ENCODE assay signal across 14 cellular contexts in the genomic region with DNA sequence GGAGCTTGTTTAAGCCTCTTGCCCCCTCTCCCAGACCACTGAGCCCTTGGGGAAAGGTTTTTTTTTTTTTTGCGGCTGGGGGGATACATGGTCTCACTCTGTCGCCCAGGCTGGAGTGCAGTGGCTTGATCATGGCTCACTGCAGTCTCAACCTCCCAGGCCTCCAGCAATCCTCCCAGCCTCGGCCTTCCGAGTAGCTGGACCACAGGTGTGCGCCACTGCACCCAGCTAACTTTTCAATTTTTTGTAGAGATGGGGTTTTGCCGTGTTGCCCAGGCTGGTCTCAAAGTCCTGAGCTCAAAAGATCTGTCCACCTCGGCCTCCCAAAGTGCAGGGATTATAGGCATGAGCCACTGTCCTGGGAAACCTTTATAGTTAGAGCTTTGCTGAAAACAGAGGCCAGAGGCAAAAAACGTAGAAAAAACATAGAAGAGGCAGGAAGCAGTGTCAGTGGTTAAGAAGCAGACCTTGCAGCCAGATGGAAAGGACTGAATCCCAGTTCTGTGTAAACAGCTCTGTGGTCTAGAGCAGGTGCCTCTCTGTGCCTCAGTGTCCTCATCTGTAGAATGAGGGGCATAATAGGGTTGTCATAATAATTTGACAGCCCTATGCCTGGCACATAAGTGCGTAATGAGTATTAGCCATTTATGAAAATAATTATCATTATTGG. TPM values are rescaled to one million over a fixed set of nuclear protein-coding genes. Genes with fewer than 3 reads are reported as not detected.
DNase-seq lines count a peak whose midpoint lies in the region; ATAC-seq and TF ChIP-seq lines count a peak whose summit lies in the region.
"Had no signal": no experiment of that assay in that cellular context is flagged by ENCODE, and none has a peak within 500 bp of the region (broad histone marks: within the 10 kb centered on the region; RNA-seq: fewer than 3 reads in every experiment).

No MANE protein-coding gene starts in this region.

- H3K27ac ChIP-seq in BLaER1 treated with 17β-estradiol and CSF1 and Interleukin-3, amounts not matched to agents 10 nM and 100 nM = peak overlapping the region; percentile 58 to 84 (median 79)
- H3K27ac ChIP-seq in DND-41 (ENCODE audit: low read length) = peak overlapping the region; percentile 67
- H3K27ac ChIP-seq: C4-2B, SJSA1 had no signal

- no peaks in the 10 kb centered on the region for H3K9me3 Mint-ChIP-seq in activated CD8-positive, alpha-beta T cell treated with anti-CD3 and anti-CD28 coated beads, Interleukin-2, amount 10 ng/mL, durations not matched to agents 7 days and 5 days (ENCODE audit: insufficient read depth)
- H3K9me3 Mint-ChIP-seq in memory B cell = no peaks in the 10 kb centered on the region

- POLR2A ChIA-PET in activated CD8-positive, alpha-beta T cell treated with anti-CD3 and anti-CD28 coated beads, Interleukin-2, amount 10 ng/mL, durations not matched to agents 7 days and 5 days (lab: Charles Lee) = interaction anchor here (0.7 to 3.6 kb wide), 9 partner anchors 8 to 132 kb away, joined by 3 to 34 read pairs (median 4); no protein-coding TSS in a partner anchor

- peaks cover 75 to 90% (median 81%) of the 10 kb centered on the region in 10 experiments for H3K4me1 ChIP-seq in BLaER1 treated with 17β-estradiol and CSF1 and Interleukin-3, amounts not matched to agents 10 nM and 100 nM
- peaks cover 77% of the 10 kb centered on the region for H3K4me1 ChIP-seq in DND-41 (ENCODE audit: insufficient read depth, low read length)

- no peaks in the 10 kb centered on the region; a peak in 1 of 22 replicates for H3K36me3 ChIP-seq in BLaER1 treated with 17β-estradiol and CSF1 and Interleukin-3, amounts not matched to agents 10 nM and 100 nM
- H3K36me3 ChIP-seq in DND-41 (ENCODE audit: insufficient read depth, low read length) = no peaks in the 10 kb centered on the region
- H3K36me3 ChIP-seq: heart right ventricle, SJSA1 had no signal

- H3K4me3 Mint-ChIP-seq in activated CD8-positive, alpha-beta T cell treated with anti-CD3 and anti-CD28 coated beads, Interleukin-2, amount 10 ng/mL, durations not matched to agents 7 days and 5 days = peak overlapping the region; percentile 59
- H3K4me3 Mint-ChIP-seq in memory B cell = peak overlapping the region; percentile 50

- CTCF ChIA-PET in activated CD8-positive, alpha-beta T cell treated with anti-CD3 and anti-CD28 coated beads, Interleukin-2, amount 10 ng/mL, durations not matched to agents 7 days and 5 days (lab: Charles Lee) = interaction anchor here (0.9 to 8.7 kb wide), 14 partner anchors 8 to 185 kb away, joined by 3 to 83 read pairs (median 10); no protein-coding TSS in a partner anchor

- no peaks in the 10 kb centered on the region for H3K9me3 ChIP-seq in BLaER1 treated with 17β-estradiol and CSF1 and Interleukin-3, amounts not matched to agents 10 nM and 100 nM (replicated peaks in 1 of 11)
- H3K9me3 ChIP-seq in DND-41 (ENCODE audit: insufficient read depth, low read length, severe bottlenecking) = no peaks in the 10 kb centered on the region
- H3K9me3 ChIP-seq: heart right ventricle, SJSA1 had no signal

- peak; percentile 52 for DNase-seq in DND-41
- peak; percentile 23 for DNase-seq in activated CD8-positive, alpha-beta T cell treated with anti-CD3 and anti-CD28 coated beads, Interleukin-2, amount 10 ng/mL, durations not matched to agents 7 days and 5 days
- DNase-seq in memory B cell (ENCODE audit: low spot score in 2 of 2) = no peak
- no peak for DNase-seq in foreskin fibroblast
- DNase-seq in GDM1 (lab: John Stamatoyannopoulos, UW) = no peak
- no peak for DNase-seq in NCI-H2029 (lab: John Stamatoyannopoulos, UW)
- no peak for DNase-seq in DMS153 (lab: John Stamatoyannopoulos, UW)
- DNase-seq: heart right ventricle; left colon; right cardiac atrium; stimulated activated CD4-positive, alpha-beta T cell treated with anti-CD3 and anti-CD28 coated beads, Interleukin-4, amount 100 ng/mL, for 4 hours had no signal

- no peaks in the 10 kb centered on the region for H3K27me3 ChIP-seq in BLaER1 treated with 17β-estradiol and CSF1 and Interleukin-3, amounts not matched to agents 10 nM and 100 nM
- no peaks in the 10 kb centered on the region for H3K27me3 ChIP-seq in DND-41 (ENCODE audit: insufficient read depth, low read length, poor library complexity)
- H3K27me3 ChIP-seq: heart right ventricle, SJSA1 had no signal

- no peaks in the 10 kb centered on the region for H3K27me3 Mint-ChIP-seq in activated CD8-positive, alpha-beta T cell treated with anti-CD3 and anti-CD28 coated beads, Interleukin-2, amount 10 ng/mL, durations not matched to agents 7 days and 5 days (ENCODE audit: low read depth)
- H3K27me3 Mint-ChIP-seq in memory B cell = no peaks in the 10 kb centered on the region

- peak overlapping the region; percentile 79 to 97 (median 93) for H3K4me2 ChIP-seq in BLaER1 treated with 17β-estradiol and CSF1 and Interleukin-3, amounts not matched to agents 10 nM and 100 nM
- no peak overlapping the region for H3K4me2 ChIP-seq in DND-41 (ENCODE audit: insufficient read depth, low read length)

- peak overlapping the region; percentile 32 to 59 (median 54); a peak in 19 of 22 replicates for H3K9ac ChIP-seq in BLaER1 treated with 17β-estradiol and CSF1 and Interleukin-3, amounts not matched to agents 10 nM and 100 nM
- peak overlapping the region; percentile 29 for H3K9ac ChIP-seq in DND-41 (ENCODE audit: low read depth, low read length)

- H3K27ac Mint-ChIP-seq in activated CD8-positive, alpha-beta T cell treated with anti-CD3 and anti-CD28 coated beads, Interleukin-2, amount 10 ng/mL, durations not matched to agents 7 days and 5 days = peak overlapping the region; percentile 95
- H3K27ac Mint-ChIP-seq in memory B cell = peak overlapping the region; percentile 83

- H3K79me2 ChIP-seq in DND-41 (ENCODE audit: insufficient read depth, low read length) = peaks cover 86% of the 10 kb centered on the region

- H3K4me3 ChIP-seq in BLaER1 treated with 17β-estradiol and CSF1 and Interleukin-3, amounts not matched to agents 10 nM and 100 nM = peak overlapping the region in 6 of 10 experiments; percentile 5 to 34 (median 12); a peak in 6 of 20 replicates
- H3K4me3 ChIP-seq in DND-41 (ENCODE audit: low read depth in 1 of 2, low read length in 2 of 2) (no peak overlapping the region), foreskin fibroblast (ENCODE audit: low read depth in 1 of 2, low read length in 2 of 2) (no peak overlapping the region)
- H3K4me3 ChIP-seq: heart right ventricle, SJSA1 had no signal

- peaks cover 10 to 63% (median 41%) of the 10 kb centered on the region in 11 experiments; a peak in 18 of 22 replicates for H4K20me1 ChIP-seq in BLaER1 treated with 17β-estradiol and CSF1 and Interleukin-3, amounts not matched to agents 10 nM and 100 nM
- no peaks in the 10 kb centered on the region for H4K20me1 ChIP-seq in DND-41 (ENCODE audit: insufficient read depth, low read length)

- TF ChIP-seq CTCF in DND-41 (IDR thresholded peaks at IDR 0.05; ENCODE audit: borderline replicate concordance, extremely low read depth, low read length, poor library complexity, severe bottlenecking) = no peak
- TF ChIP-seq CTCF in foreskin fibroblast (IDR thresholded peaks at IDR 0.05; ENCODE audit: low read depth, low read length) = no peak

- H2AFZ ChIP-seq in DND-41 (ENCODE audit: low read depth, low read length) = no peak overlapping the region

- peak; percentile 77 for ATAC-seq in DND-41 (ENCODE audit: insufficient read depth, low read depth)
- no peak for ATAC-seq in activated CD8-positive, alpha-beta T cell treated with anti-CD3 and anti-CD28 coated beads, Interleukin-2, amount 10 ng/mL, durations not matched to agents 7 days and 5 days
- ATAC-seq in memory B cell (ENCODE audit: low read depth) = no peak
- ATAC-seq: heart right ventricle, left colon, right cardiac atrium had no signal

- peaks cover 95% of the 10 kb centered on the region for H3K4me1 Mint-ChIP-seq in activated CD8-positive, alpha-beta T cell treated with anti-CD3 and anti-CD28 coated beads, Interleukin-2, amount 10 ng/mL, durations not matched to agents 7 days and 5 days (ENCODE audit: low read depth)
- H3K4me1 Mint-ChIP-seq in memory B cell = peaks cover 57% of the 10 kb centered on the region

- H3K36me3 Mint-ChIP-seq in activated CD8-positive, alpha-beta T cell treated with anti-CD3 and anti-CD28 coated beads, Interleukin-2, amount 10 ng/mL, durations not matched to agents 7 days and 5 days (ENCODE audit: low read depth) = peaks cover 16% of the 10 kb centered on the region
- peaks cover 2% of the 10 kb centered on the region for H3K36me3 Mint-ChIP-seq in memory B cell

RNA-seq across cellular contexts. Expression of a gene that starts 33.1 kb away (rescaled TPM):
- 10 to 100 TPM; 38.3 to 42.3 TPM for total RNA-seq in activated CD8-positive, alpha-beta T cell treated with anti-CD3 and anti-CD28 coated beads, Interleukin-2, amount 10 ng/mL, durations not matched to agents 7 days and 5 days

Comparison
In these comparisons a context has a peak if more than half of its experiments do, and no peak if none do; other contexts are left out.
1. H3K4me3 ChIP-seq: peak in BLaER1 treated with 17β-estradiol and CSF1 and Interleukin-3, amounts not matched to agents 10 nM and 100 nM (6 of 10); none in DND-41 (0 of 2) and foreskin fibroblast (0 of 2).
2. DNase-seq: peak in DND-41 (single experiment) and activated CD8-positive, alpha-beta T cell treated with anti-CD3 and anti-CD28 coated beads, Interleukin-2, amount 10 ng/mL, durations not matched to agents 7 days and 5 days (single experiment); none in memory B cell (0 of 2), foreskin fibroblast (0 of 2), GDM1 (single experiment), NCI-H2029 (single experiment) and DMS153 (single experiment).